ENCODE assay signal across 1 cellular context in the genomic region with DNA sequence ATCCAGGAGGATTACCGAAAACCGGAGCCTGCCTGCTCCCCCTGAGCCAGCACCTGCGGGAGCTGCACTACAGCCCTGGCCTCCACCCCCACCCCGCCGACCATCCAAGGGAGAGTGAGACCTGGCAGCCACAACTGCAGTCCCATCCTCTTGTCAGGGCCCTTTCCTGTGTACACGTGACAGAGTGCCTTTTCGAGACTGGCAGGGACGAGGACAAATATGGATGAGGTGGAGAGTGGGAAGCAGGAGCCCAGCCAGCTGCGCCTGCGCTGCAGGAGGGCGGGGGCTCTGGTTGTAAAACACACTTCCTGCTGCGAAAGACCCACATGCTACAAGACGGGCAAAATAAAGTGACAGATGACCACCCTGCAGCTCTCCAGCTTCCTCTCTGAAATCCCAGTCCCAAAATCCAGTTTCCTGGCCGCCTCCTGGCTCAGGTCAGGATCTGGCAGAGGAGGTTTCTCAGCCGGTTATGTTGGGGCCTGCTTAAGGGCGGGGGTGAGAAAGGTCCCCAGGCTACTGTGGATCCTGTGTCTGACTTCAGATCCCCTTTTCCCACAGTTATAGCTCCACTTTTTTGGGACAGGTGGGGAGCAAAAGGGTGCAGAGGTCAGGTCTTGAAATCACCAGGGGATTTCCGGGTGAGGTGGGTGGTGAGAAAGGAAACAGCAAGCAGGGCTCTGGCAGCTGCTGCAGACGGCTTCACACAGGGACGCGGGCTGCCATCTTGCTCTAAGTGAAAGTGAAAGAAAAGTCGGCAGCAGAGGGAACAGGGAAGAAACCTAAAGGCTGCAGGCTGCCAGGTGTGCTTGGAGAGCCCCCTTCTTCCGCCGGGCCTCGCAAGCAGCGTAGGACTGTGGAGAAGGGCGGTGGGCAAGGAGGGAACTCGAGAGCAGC.
TF ChIP-seq lines count a peak whose summit lies in the region.

A gene with protein sequence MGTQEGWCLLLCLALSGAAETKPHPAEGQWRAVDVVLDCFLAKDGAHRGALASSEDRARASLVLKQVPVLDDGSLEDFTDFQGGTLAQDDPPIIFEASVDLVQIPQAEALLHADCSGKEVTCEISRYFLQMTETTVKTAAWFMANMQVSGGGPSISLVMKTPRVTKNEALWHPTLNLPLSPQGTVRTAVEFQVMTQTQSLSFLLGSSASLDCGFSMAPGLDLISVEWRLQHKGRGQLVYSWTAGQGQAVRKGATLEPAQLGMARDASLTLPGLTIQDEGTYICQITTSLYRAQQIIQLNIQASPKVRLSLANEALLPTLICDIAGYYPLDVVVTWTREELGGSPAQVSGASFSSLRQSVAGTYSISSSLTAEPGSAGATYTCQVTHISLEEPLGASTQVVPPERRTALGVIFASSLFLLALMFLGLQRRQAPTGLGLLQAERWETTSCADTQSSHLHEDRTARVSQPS (plus strand): TSS at position 695 of the 897 bp plus-strand sequence. CDS start 207 bp downstream, outside the sequence.

TF ChIP-seq in HepG2, 621 proteins besides CTCF, POLR2A, EP300 and RAD21 (continued from another document and continues in another):
- TF ChIP-seq, protein P1, sequence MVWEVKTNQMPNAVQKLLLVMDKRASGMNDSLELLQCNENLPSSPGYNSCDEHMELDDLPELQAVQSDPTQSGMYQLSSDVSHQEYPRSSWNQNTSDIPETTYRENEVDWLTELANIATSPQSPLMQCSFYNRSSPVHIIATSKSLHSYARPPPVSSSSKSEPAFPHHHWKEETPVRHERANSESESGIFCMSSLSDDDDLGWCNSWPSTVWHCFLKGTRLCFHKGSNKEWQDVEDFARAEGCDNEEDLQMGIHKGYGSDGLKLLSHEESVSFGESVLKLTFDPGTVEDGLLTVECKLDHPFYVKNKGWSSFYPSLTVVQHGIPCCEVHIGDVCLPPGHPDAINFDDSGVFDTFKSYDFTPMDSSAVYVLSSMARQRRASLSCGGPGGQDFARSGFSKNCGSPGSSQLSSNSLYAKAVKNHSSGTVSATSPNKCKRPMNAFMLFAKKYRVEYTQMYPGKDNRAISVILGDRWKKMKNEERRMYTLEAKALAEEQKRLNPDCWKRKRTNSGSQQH (CRISPR knock-in tag; IDR thresholded peaks at IDR 0.05; ENCODE audit: low read depth), result peak; percentile 59; the same call in 1 of the 2 replicates
- no peak; the same call in 1 of the 2 replicates for TF ChIP-seq CREM (IDR thresholded peaks at IDR 0.05)
- TF ChIP-seq CREM (CRISPR knock-in tag; IDR thresholded peaks at IDR 0.05), result no peak
- TF ChIP-seq ZNF557 (CRISPR knock-in tag; IDR thresholded peaks at IDR 0.05), result no peak; the same call in 1 of the 2 replicates
- TF ChIP-seq, protein P2, sequence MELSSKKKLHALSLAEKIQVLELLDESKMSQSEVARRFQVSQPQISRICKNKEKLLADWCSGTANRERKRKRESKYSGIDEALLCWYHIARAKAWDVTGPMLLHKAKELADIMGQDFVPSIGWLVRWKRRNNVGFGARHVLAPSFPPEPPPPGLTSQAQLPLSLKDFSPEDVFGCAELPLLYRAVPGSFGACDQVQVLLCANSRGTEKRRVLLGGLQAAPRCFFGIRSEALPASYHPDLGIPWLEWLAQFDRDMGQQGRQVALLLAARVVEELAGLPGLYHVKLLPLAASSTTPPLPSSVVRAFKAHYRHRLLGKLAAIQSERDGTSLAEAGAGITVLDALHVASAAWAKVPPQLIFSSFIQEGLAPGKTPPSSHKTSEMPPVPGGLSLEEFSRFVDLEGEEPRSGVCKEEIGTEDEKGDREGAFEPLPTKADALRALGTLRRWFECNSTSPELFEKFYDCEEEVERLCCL (CRISPR knock-in tag; IDR thresholded peaks at IDR 0.05; ENCODE audit: borderline replicate concordance), result no peak
- TF ChIP-seq, protein P3, sequence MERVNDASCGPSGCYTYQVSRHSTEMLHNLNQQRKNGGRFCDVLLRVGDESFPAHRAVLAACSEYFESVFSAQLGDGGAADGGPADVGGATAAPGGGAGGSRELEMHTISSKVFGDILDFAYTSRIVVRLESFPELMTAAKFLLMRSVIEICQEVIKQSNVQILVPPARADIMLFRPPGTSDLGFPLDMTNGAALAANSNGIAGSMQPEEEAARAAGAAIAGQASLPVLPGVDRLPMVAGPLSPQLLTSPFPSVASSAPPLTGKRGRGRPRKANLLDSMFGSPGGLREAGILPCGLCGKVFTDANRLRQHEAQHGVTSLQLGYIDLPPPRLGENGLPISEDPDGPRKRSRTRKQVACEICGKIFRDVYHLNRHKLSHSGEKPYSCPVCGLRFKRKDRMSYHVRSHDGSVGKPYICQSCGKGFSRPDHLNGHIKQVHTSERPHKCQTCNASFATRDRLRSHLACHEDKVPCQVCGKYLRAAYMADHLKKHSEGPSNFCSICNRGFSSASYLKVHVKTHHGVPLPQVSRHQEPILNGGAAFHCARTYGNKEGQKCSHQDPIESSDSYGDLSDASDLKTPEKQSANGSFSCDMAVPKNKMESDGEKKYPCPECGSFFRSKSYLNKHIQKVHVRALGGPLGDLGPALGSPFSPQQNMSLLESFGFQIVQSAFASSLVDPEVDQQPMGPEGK (CRISPR knock-in tag; IDR thresholded peaks at IDR 0.05), result peak; percentile 55
- no peak for TF ChIP-seq ZKSCAN8 (CRISPR knock-in tag; IDR thresholded peaks at IDR 0.05; ENCODE audit: borderline replicate concordance)
- no peak for TF ChIP-seq DNMT3B (CRISPR knock-in tag; conservative IDR thresholded peaks at IDR 0.05)
- no peak for TF ChIP-seq NFKBIZ (CRISPR knock-in tag; IDR thresholded peaks at IDR 0.05)
- peak; percentile 21; the same call in 1 of the 2 replicates for TF ChIP-seq NPAS2 (CRISPR knock-in tag; IDR thresholded peaks at IDR 0.05; ENCODE audit: borderline replicate concordance)
- TF ChIP-seq GATAD1 (CRISPR knock-in tag; IDR thresholded peaks at IDR 0.05), result 0 out of 2 replicates have a peak, but pooled peaks have one; percentile 18
- peak; percentile 73 for TF ChIP-seq PHF8 (CRISPR knock-in tag; IDR thresholded peaks at IDR 0.05)
- peak; percentile 59; the same call in 1 of the 2 replicates for TF ChIP-seq NKX3-1 (CRISPR knock-in tag; IDR thresholded peaks at IDR 0.05)
- 0 out of 2 replicates have a peak, but pooled peaks have one; percentile 27 for TF ChIP-seq ZC3H4 (CRISPR knock-in tag; IDR thresholded peaks at IDR 0.05; ENCODE audit: borderline replicate concordance)
- peak; percentile 77 for TF ChIP-seq BHLHE40 (IDR thresholded peaks at IDR 0.05; ENCODE audit: low read length)
- TF ChIP-seq, protein P4, sequence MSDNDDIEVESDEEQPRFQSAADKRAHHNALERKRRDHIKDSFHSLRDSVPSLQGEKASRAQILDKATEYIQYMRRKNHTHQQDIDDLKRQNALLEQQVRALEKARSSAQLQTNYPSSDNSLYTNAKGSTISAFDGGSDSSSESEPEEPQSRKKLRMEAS (IDR thresholded peaks at IDR 0.05), result peak; percentile 95
- TF ChIP-seq FOSL2 (CRISPR knock-in tag; IDR thresholded peaks at IDR 0.05), result 0 out of 2 replicates have a peak, but pooled peaks have one; percentile 23
- TF ChIP-seq NCOR1 (IDR thresholded peaks at IDR 0.05; ENCODE audit: borderline replicate concordance, low read length), result no peak
- TF ChIP-seq SNAI1 (CRISPR knock-in tag; IDR thresholded peaks at IDR 0.05; ENCODE audit: borderline replicate concordance), result peak; percentile 88
- peak; percentile 51; the same call in 1 of the 2 replicates for TF ChIP-seq HIVEP1 (CRISPR knock-in tag; IDR thresholded peaks at IDR 0.05)
- TF ChIP-seq, protein P5, sequence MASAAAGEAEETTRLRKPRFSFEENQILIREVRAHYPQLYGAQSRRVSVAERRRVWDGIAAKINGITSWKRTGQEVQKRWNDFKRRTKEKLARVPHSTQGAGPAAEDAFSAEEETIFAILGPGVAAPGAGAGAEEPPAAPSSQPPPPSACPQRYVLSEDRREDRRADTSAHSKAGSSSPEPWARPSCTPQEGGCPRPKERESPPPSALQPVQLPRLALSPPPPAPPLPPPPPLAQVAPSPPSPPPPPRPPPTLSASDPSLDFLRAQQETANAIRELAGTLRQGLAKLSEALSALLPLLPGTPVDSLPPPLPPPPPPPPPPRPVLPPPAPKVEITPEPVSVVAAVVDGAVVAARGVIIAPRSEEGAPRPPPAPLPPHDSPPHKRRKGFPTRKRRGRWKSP (CRISPR knock-in tag; IDR thresholded peaks at IDR 0.05), result 0 out of 2 replicates have a peak, but pooled peaks have one; percentile 82
- peak; percentile 39; the same call in 1 of the 2 replicates for TF ChIP-seq RAD51 (IDR thresholded peaks at IDR 0.05; ENCODE audit: borderline replicate concordance)
- peak; percentile 17; the same call in 1 of the 2 replicates for TF ChIP-seq ZNF224 (CRISPR knock-in tag; IDR thresholded peaks at IDR 0.05)
- peak; percentile 42; the same call in 1 of the 2 replicates for TF ChIP-seq KDM5B (CRISPR knock-in tag; IDR thresholded peaks at IDR 0.05; ENCODE audit: borderline replicate concordance)
- peak; percentile 31; the same call in 1 of the 2 replicates for TF ChIP-seq ZNF782 (CRISPR knock-in tag; IDR thresholded peaks at IDR 0.05; ENCODE audit: borderline replicate concordance)
- TF ChIP-seq, protein P6, sequence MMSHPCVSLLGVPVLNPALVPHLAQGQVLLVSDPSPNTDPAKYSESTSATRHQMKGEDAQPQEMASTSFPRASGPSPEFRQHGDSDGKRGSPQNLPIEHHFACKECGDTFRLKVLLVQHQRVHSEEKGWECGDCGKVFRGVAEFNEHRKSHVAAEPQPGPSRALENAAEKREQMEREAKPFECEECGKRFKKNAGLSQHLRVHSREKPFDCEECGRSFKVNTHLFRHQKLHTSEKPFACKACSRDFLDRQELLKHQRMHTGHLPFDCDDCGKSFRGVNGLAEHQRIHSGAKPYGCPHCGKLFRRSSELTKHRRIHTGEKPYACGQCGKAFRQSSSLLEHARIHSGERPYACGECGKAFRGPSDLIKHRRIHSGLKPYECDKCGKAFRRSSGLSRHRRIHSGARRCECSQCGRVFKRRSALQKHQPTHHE (CRISPR knock-in tag; IDR thresholded peaks at IDR 0.05; ENCODE audit: borderline replicate concordance), result no peak
- 0 out of 2 replicates have a peak, but pooled peaks have one; percentile 1 for TF ChIP-seq BORCS8-MEF2B (CRISPR knock-in tag; IDR thresholded peaks at IDR 0.05)
- peak; percentile 76; the same call in 1 of the 3 replicates for TF ChIP-seq MXI1 (IDR thresholded peaks at IDR 0.05; ENCODE audit: borderline replicate concordance, low read depth, low read length)
- TF ChIP-seq, protein P7, sequence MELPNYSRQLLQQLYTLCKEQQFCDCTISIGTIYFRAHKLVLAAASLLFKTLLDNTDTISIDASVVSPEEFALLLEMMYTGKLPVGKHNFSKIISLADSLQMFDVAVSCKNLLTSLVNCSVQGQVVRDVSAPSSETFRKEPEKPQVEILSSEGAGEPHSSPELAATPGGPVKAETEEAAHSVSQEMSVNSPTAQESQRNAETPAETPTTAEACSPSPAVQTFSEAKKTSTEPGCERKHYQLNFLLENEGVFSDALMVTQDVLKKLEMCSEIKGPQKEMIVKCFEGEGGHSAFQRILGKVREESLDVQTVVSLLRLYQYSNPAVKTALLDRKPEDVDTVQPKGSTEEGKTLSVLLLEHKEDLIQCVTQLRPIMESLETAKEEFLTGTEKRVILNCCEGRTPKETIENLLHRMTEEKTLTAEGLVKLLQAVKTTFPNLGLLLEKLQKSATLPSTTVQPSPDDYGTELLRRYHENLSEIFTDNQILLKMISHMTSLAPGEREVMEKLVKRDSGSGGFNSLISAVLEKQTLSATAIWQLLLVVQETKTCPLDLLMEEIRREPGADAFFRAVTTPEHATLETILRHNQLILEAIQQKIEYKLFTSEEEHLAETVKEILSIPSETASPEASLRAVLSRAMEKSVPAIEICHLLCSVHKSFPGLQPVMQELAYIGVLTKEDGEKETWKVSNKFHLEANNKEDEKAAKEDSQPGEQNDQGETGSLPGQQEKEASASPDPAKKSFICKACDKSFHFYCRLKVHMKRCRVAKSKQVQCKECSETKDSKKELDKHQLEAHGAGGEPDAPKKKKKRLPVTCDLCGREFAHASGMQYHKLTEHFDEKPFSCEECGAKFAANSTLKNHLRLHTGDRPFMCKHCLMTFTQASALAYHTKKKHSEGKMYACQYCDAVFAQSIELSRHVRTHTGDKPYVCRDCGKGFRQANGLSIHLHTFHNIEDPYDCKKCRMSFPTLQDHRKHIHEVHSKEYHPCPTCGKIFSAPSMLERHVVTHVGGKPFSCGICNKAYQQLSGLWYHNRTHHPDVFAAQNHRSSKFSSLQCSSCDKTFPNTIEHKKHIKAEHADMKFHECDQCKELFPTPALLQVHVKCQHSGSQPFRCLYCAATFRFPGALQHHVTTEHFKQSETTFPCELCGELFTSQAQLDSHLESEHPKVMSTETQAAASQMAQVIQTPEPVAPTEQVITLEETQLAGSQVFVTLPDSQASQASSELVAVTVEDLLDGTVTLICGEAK (IDR thresholded peaks at IDR 0.05), result no peak
- TF ChIP-seq, protein P7 (CRISPR knock-in tag; IDR thresholded peaks at IDR 0.05), result no peak
- 0 out of 2 replicates have a peak, but pooled peaks have one; percentile 22 for TF ChIP-seq ZNF501 (CRISPR knock-in tag; IDR thresholded peaks at IDR 0.05)
- TF ChIP-seq FLYWCH1 (CRISPR knock-in tag; IDR thresholded peaks at IDR 0.05), result no peak
